In the genomic region with DNA sequence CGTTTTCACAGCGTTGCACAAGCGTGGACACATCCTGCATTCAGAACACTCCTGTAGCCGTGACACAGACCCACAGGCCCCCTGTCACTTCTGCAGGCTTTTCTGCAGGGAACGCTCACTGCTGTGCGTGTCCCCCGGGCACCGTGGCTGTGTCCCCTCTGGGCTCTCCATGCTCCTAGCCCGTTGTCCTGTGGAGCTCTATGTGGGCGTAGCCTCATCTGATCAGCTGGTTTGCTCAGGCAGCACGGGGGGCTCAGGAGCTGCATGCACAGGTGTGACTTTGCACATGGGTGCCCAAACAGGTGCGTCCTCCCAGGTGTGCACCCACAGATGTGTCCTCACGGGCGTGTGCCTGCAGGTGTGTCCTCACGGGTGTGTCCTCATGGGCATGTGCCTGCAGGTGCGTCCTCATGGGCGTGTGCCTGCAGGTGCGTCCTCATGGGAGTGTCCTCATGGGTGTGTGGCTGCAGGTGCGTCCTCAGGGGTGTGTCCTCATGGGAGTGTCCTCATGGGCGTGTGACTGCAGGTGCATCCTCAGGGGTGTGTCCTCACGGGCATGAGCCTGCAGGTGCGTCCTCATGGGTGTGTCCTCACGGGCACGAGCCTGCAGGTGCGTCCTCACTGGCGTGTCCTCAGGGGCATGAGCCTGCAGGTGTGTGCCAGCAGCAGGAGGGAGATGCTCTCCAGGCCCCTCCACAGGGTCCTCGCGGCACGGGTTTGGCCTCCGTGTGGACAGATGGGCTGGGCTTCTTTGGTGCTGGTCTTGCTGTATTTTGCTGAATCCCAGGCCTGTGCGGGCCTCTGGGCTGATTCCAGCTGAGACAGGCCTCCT, we compare ENCODE assay signal across 16 cellular contexts. TPM values are rescaled to one million over a fixed set of nuclear protein-coding genes. Genes with fewer than 3 reads are reported as not detected.
A peak's percentile ranks its signal among the peaks of the same experiment; 100 is the strongest.
DNase-seq lines count a peak whose midpoint lies in the region; FAIRE-seq and TF ChIP-seq lines count a peak whose summit lies in the region.
"Had no signal": no experiment of that assay in that cellular context is flagged by ENCODE, and none has a peak within 500 bp of the region (broad histone marks: within the 10 kb centered on the region; RNA-seq: fewer than 3 reads in every experiment).

No MANE protein-coding gene starts in this region.

- H3K4me3 ChIP-seq in bronchial epithelial cell (ENCODE audit: low read depth, low read length), result no peak overlapping the region
- no peak overlapping the region for H3K4me3 ChIP-seq in transverse colon
- H3K4me3 ChIP-seq: esophagus squamous epithelium, left lung had no signal

- in situ Hi-C loops in transverse colon (cut with MboI; ENCODE audit: low pct_ligation_motif_present in 1 of 4, low pct_unique_long_range_greater_than_20kb in 1 of 4, low sequenced_read_pairs in 3 of 4), result no loop called here

- intact Hi-C loops in transverse colon (cut with DNase I; ENCODE audit: low total_unique reads), result no loop called here

- H3K4me1 ChIP-seq in transverse colon, result no peaks in the 10 kb centered on the region
- H3K4me1 ChIP-seq: left lung had no signal

- peak; percentile 13 for FAIRE-seq in bronchial epithelial cell (lab: Jason Lieb, UNC)

- TF ChIP-seq CTCF in bronchial epithelial cell (IDR thresholded peaks at IDR 0.05; ENCODE audit: insufficient read depth, low read length, severe bottlenecking) (no peak), transverse colon (IDR thresholded peaks at IDR 0.05) (no peak)

- DNase-seq in NCI-H2081 (lab: John Stamatoyannopoulos, UW), result peak; percentile 27 to 58
- no peak for DNase-seq in NCI-H2081 treated with DMSO at 0.1 percent for 48 hours (lab: John Stamatoyannopoulos, UW)
- DNase-seq in NCI-H345 treated with DMSO at 0.1 percent for 48 hours (lab: John Stamatoyannopoulos, UW; ENCODE audit: unreplicated experiment), result peak; percentile 34
- peak; percentile 4 for DNase-seq in bronchial epithelial cell (ENCODE audit: low read depth)
- peak; percentile 26 for DNase-seq in transverse colon
- no peak for DNase-seq in cerebellar nuclear complex (lab: John Stamatoyannopoulos, UW)
- DNase-seq in DMS79 treated with DMSO at 0.1 percent for 48 hours (lab: John Stamatoyannopoulos, UW), result no peak
- no peak for DNase-seq in HuH-7.5 (ENCODE audit: low spot score)
- DNase-seq: activated CD8-positive, alpha-beta memory T cell treated with anti-CD3 and anti-CD28 coated beads, Interleukin-2, amount 10 ng/mL, durations not matched to agents 7 days and 5 days; DND-41; esophagus squamous epithelium; left lung; NCI-H446; stimulated activated naive B cell treated with anti-CD40 and anti-IgM and Interleukin-4, amounts not matched to agents 10 μg/mL and 1 μg/mL and 100 μg/mL, for 72 hours had no signal

- 64 to 80% methylated on average over 1 to 26 of the region's 31 CpGs for WGBS in transverse colon (ENCODE audit: low coverage in 1 of 2), 2 donors

- no peak overlapping the region for H3K27ac ChIP-seq in transverse colon
- H3K27ac ChIP-seq: left lung, neutrophil had no signal

- H3K27me3 ChIP-seq in bronchial epithelial cell (ENCODE audit: control insufficient read depth, insufficient read depth, low read length), result no peaks in the 10 kb centered on the region
- no peaks in the 10 kb centered on the region for H3K27me3 ChIP-seq in transverse colon
- H3K27me3 ChIP-seq: esophagus squamous epithelium, left lung, neutrophil had no signal

- no peak for TF ChIP-seq EP300 in transverse colon (IDR thresholded peaks at IDR 0.05; ENCODE audit: low read depth)

- no peaks in the 10 kb centered on the region for H3K9me3 ChIP-seq in transverse colon
- H3K9me3 ChIP-seq: esophagus squamous epithelium, left lung, neutrophil had no signal

- H3K36me3 ChIP-seq in bronchial epithelial cell (ENCODE audit: control insufficient read depth, insufficient read depth, low read length) (peaks cover 28% of the 10 kb centered on the region), transverse colon (no peaks in the 10 kb centered on the region)

- TF ChIP-seq POLR2A in transverse colon (IDR thresholded peaks at IDR 0.05), result no peak

RNA-seq across cellular contexts. Expression of gene MTA1, which starts 17.5 kb away (rescaled TPM):
- total RNA-seq in bronchial epithelial cell (25.5 and 26.1 TPM in 2 replicates), transverse colon (100 to 1,000 TPM in 2 of 4 donors, 10 to 100 TPM in 2; 79.4 to 293 (median 106) TPM)

RNA-seq across cellular contexts. Expression of gene CRIP2, which starts 37.5 kb away (rescaled TPM):
- total RNA-seq in bronchial epithelial cell (13.2 and 22.3 TPM in 2 replicates), transverse colon (10 to 100 TPM; 11.2 to 67.3 (median 22.4) TPM)

RNA-seq across cellular contexts. Expression of gene TEX22, which starts 38.8 kb away (rescaled TPM):
- 0.38 and 1.8 TPM in 2 replicates for total RNA-seq in bronchial epithelial cell
- total RNA-seq in transverse colon, result under 1 TPM in 1 of 4 donors, not detected in 3; 0.41 TPM

RNA-seq across cellular contexts. Expression of gene CRIP1, which starts 49.6 kb away (rescaled TPM):
- 1.5 TPM in 1 of 2 replicates, not detected in the other for total RNA-seq in bronchial epithelial cell
- 100 to 1,000 TPM in 1 of 4 donors, 10 to 100 TPM in 2, not detected in 1; 16.9 to 246 (median 63.0) TPM for total RNA-seq in transverse colon
- total RNA-seq: H4 had no signal

RNA-seq across cellular contexts. Expression of gene TEDC1, which starts 53.9 kb away (rescaled TPM):
- total RNA-seq in bronchial epithelial cell (4.5 and 5.4 TPM in 2 replicates), transverse colon (10 to 100 TPM; 10.8 to 52.9 (median 29.5) TPM)

Comparison
In these comparisons a context has a peak if more than half of its experiments do, and no peak if none do; other contexts are left out.
1. DNase-seq: peak in NCI-H2081 (2 of 2), NCI-H345 treated with DMSO at 0.1 percent for 48 hours (single experiment), bronchial epithelial cell (single experiment) and transverse colon (single experiment); none in NCI-H2081 treated with DMSO at 0.1 percent for 48 hours (single experiment), cerebellar nuclear complex (0 of 2), DMS79 treated with DMSO at 0.1 percent for 48 hours (single experiment) and HuH-7.5 (single experiment).